19 cellular contexts compared by ENCODE assay signal in genomic region chr19:5028229-5028886, GRCh38.
"Had no signal": no experiment of that assay in that cellular context is flagged by ENCODE, and none has a peak within 500 bp of the region (broad histone marks: within the 10 kb centered on the region; RNA-seq: fewer than 3 reads in every experiment).

No MANE protein-coding gene starts in this region.

- ATAC-seq: activated CD4-positive, alpha-beta T cell treated with anti-CD3 and anti-CD28 coated beads for 36 hours; body of pancreas; left lobe of liver; psoas muscle; right cardiac atrium; upper lobe of right lung had no signal

- H3K27ac Mint-ChIP-seq: activated CD4-positive, alpha-beta memory T cell treated with anti-CD3 and anti-CD28 coated beads for 36 hours; activated CD4-positive, alpha-beta T cell treated with anti-CD3 and anti-CD28 coated beads for 36 hours; activated naive CD8-positive, alpha-beta T cell had no signal

- H3K27me3 Mint-ChIP-seq: activated CD4-positive, alpha-beta memory T cell treated with anti-CD3 and anti-CD28 coated beads for 36 hours; activated CD4-positive, alpha-beta T cell treated with anti-CD3 and anti-CD28 coated beads for 36 hours; activated naive CD8-positive, alpha-beta T cell had no signal

- H3K9me3 ChIP-seq: body of pancreas, psoas muscle, stomach, upper lobe of right lung had no signal

- H3K4me1 ChIP-seq: upper lobe of right lung had no signal

- H3K27ac ChIP-seq: body of pancreas, psoas muscle, stomach, upper lobe of right lung had no signal

- H3K9me3 Mint-ChIP-seq: activated CD4-positive, alpha-beta memory T cell treated with anti-CD3 and anti-CD28 coated beads for 36 hours; neural crest cell had no signal

- DNase-seq: activated CD4-positive, alpha-beta memory T cell treated with anti-CD3 and anti-CD28 coated beads for 36 hours; activated CD4-positive, alpha-beta T cell treated with anti-CD3 and anti-CD28 coated beads for 36 hours; activated T-cell treated with anti-CD3 and anti-CD28 coated beads for 4 hours; body of pancreas; cerebellar nuclear complex; cortex of kidney; erythroblast; foreskin melanocyte; head of caudate nucleus; mammary epithelial cell; psoas muscle; stimulated activated CD4-positive, alpha-beta T cell treated with anti-CD3 and anti-CD28 coated beads, Interleukin-2, amount 100 ng/mL, for 24 hours; stomach; T-helper 2 cell; upper lobe of right lung had no signal

- H3K4me3 Mint-ChIP-seq: activated CD4-positive, alpha-beta memory T cell treated with anti-CD3 and anti-CD28 coated beads for 36 hours; activated CD4-positive, alpha-beta T cell treated with anti-CD3 and anti-CD28 coated beads for 36 hours; activated naive CD8-positive, alpha-beta T cell; neural crest cell had no signal

- H3K27me3 ChIP-seq: body of pancreas, stomach, upper lobe of right lung had no signal

- H3K4me3 ChIP-seq: body of pancreas, psoas muscle, stomach, upper lobe of right lung had no signal

- H3K36me3 Mint-ChIP-seq: activated CD4-positive, alpha-beta memory T cell treated with anti-CD3 and anti-CD28 coated beads for 36 hours; activated naive CD8-positive, alpha-beta T cell had no signal
